30 cellular contexts compared by ENCODE assay signal in the genomic region with DNA sequence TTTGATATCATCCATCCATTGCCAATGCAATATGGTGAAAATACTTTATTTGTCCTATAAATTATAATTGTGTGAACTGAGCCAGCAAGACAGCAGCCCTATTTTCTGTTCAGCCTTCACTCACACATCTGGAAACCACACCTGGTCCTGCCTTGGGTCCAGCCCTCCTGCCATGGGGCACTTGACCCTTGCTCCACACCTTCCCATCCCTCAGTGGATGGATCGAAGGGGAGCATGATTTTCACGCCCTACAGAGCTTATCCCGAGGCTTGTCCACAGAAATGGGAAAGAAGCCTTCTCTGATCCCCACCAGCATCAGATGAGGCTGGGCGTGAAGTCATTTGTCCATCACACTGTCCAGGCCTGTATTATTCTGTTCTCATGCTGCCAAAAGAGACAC. TPM values are rescaled to one million over a fixed set of nuclear protein-coding genes. Genes with fewer than 3 reads are reported as not detected.
"Had no signal": no experiment of that assay in that cellular context is flagged by ENCODE, and none has a peak within 500 bp of the region (broad histone marks: within the 10 kb centered on the region; RNA-seq: fewer than 3 reads in every experiment).

No MANE protein-coding gene starts in this region.

- H3K36me3 ChIP-seq: stomach, suprapubic skin, thoracic aorta, thyroid gland, tibial artery, tibial nerve, transverse colon, upper lobe of left lung, upper lobe of right lung, uterus, vagina had no signal

- H3K4me1 Mint-ChIP-seq: stimulated activated effector memory CD8-positive, alpha-beta T cell treated with anti-CD3 and anti-CD28 coated beads, Interleukin-12 subunit alpha, Interleukin-12 subunit beta, amount 100 ng/mL, for 72 hours; stimulated activated memory B cell treated with anti-CD40 and anti-IgM and Interleukin-4, amounts not matched to agents 10 μg/mL and 1 μg/mL and 100 μg/mL, for 72 hours; stimulated activated naive B cell treated with anti-CD40 and anti-IgM and Interleukin-4, amounts not matched to agents 10 μg/mL and 1 μg/mL and 100 μg/mL, for 72 hours; stimulated activated naive CD8-positive, alpha-beta T cell treated with anti-CD3 and anti-CD28 coated beads, Interleukin-15, amount 100 ng/mL, for 72 hours had no signal

- H3K9me3 Mint-ChIP-seq: stimulated activated naive CD8-positive, alpha-beta T cell treated with anti-CD3 and anti-CD28 coated beads, Interleukin-15, amount 100 ng/mL, for 72 hours; stimulated activated naive CD8-positive, alpha-beta T cell treated with anti-CD3 and anti-CD28 coated beads, Interleukin-15, Interleukin-2, amounts not matched to agents 100 ng/mL and 50 ng/mL, for 24 hours; type B pancreatic cell had no signal

- DNase-seq: stimulated activated CD4-positive, alpha-beta T cell treated with anti-CD3 and anti-CD28 coated beads, Interleukin-2, amount 100 ng/mL, for 48 hours; stimulated activated CD4-positive, alpha-beta T cell treated with anti-CD3 and anti-CD28 coated beads, Interleukin-4, amount 100 ng/mL, for 1 hour; stimulated activated CD4-positive, alpha-beta T cell treated with anti-CD3 and anti-CD28 coated beads, Interleukin-4, amount 100 ng/mL, for 24 hours; stimulated activated CD4-positive, alpha-beta T cell treated with anti-CD3 and anti-CD28 coated beads, Interleukin-4, amount 100 ng/mL, for 4 hours; stimulated activated CD8-positive, alpha-beta memory T cell treated with anti-CD3 and anti-CD28 coated beads, Interleukin-4, amount 100 ng/mL, for 48 hours; stimulated activated naive B cell treated with anti-CD40 and anti-IgM and Interleukin-4, amounts not matched to agents 10 μg/mL and 1 μg/mL and 100 μg/mL, for 72 hours; stimulated activated naive CD4-positive, alpha-beta T cell; stimulated activated naive CD4-positive, alpha-beta T cell treated with Interleukin-2 at 50 U/mL for 16 hours; stimulated activated naive CD8-positive, alpha-beta T cell treated with anti-CD3 and anti-CD28 coated beads, Interleukin-15, amount 100 ng/mL, for 72 hours; stimulated activated naive CD8-positive, alpha-beta T cell treated with anti-CD3 and anti-CD28 coated beads, Interleukin-15, Interleukin-2, amounts not matched to agents 100 U/mL and 50 U/mL, for 24 hours; stomach; substantia nigra; testis; thyroid gland; tibial artery; transverse colon; trophoblast cell; upper lobe of left lung; upper lobe of right lung; uterus had no signal

- H3K27ac Mint-ChIP-seq: stimulated activated effector memory CD8-positive, alpha-beta T cell treated with anti-CD3 and anti-CD28 coated beads, Interleukin-12 subunit alpha, Interleukin-12 subunit beta, amount 100 ng/mL, for 72 hours; stimulated activated memory B cell treated with anti-CD40 and anti-IgM and Interleukin-4, amounts not matched to agents 10 μg/mL and 1 μg/mL and 100 μg/mL, for 72 hours; stimulated activated naive B cell treated with anti-CD40 and anti-IgM and Interleukin-4, amounts not matched to agents 10 μg/mL and 1 μg/mL and 100 μg/mL, for 72 hours; stimulated activated naive CD8-positive, alpha-beta T cell treated with anti-CD3 and anti-CD28 coated beads, Interleukin-15, amount 100 ng/mL, for 72 hours; stimulated activated naive CD8-positive, alpha-beta T cell treated with anti-CD3 and anti-CD28 coated beads, Interleukin-15, Interleukin-2, amounts not matched to agents 100 ng/mL and 50 ng/mL, for 24 hours; type B pancreatic cell had no signal

- H3K9me3 ChIP-seq: stomach, suprapubic skin, testis, thoracic aorta, thyroid gland, tibial artery, transverse colon, upper lobe of left lung, upper lobe of right lung, uterus, vagina had no signal

- ATAC-seq: stimulated activated effector memory CD8-positive, alpha-beta T cell treated with anti-CD3 and anti-CD28 coated beads, Interleukin-12 subunit alpha, Interleukin-12 subunit beta, amount 100 ng/mL, for 72 hours; stimulated activated memory B cell treated with anti-CD40 and anti-IgM and Interleukin-4, amounts not matched to agents 10 μg/mL and 1 μg/mL and 100 μg/mL, for 72 hours; stimulated activated naive B cell treated with anti-CD40 and anti-IgM and Interleukin-4, amounts not matched to agents 10 μg/mL and 1 μg/mL and 100 μg/mL, for 72 hours; stimulated activated naive CD8-positive, alpha-beta T cell treated with anti-CD3 and anti-CD28 coated beads, Interleukin-15, amount 100 ng/mL, for 72 hours; stimulated activated naive CD8-positive, alpha-beta T cell treated with anti-CD3 and anti-CD28 coated beads, Interleukin-15, Interleukin-2, amounts not matched to agents 100 U/mL and 50 U/mL, for 24 hours; upper lobe of right lung had no signal

- H3K27ac ChIP-seq: stomach, suprapubic skin, testis, thoracic aorta, thyroid gland, tibial artery, tibial nerve, transverse colon, upper lobe of left lung, upper lobe of right lung, uterus, vagina had no signal

- H3K27me3 Mint-ChIP-seq: stimulated activated memory B cell treated with anti-CD40 and anti-IgM and Interleukin-4, amounts not matched to agents 10 μg/mL and 1 μg/mL and 100 μg/mL, for 72 hours; stimulated activated naive CD8-positive, alpha-beta T cell treated with anti-CD3 and anti-CD28 coated beads, Interleukin-15, amount 100 ng/mL, for 72 hours; stimulated activated naive CD8-positive, alpha-beta T cell treated with anti-CD3 and anti-CD28 coated beads, Interleukin-15, Interleukin-2, amounts not matched to agents 100 ng/mL and 50 ng/mL, for 24 hours had no signal

- H3K27me3 ChIP-seq: suprapubic skin, testis, thyroid gland, tibial artery, tibial nerve, transverse colon, upper lobe of left lung, upper lobe of right lung, uterus, vagina had no signal

- H3K4me1 ChIP-seq: stomach, suprapubic skin, testis, thyroid gland, tibial artery, tibial nerve, transverse colon, upper lobe of left lung, upper lobe of right lung, uterus, vagina had no signal

- H3K36me3 Mint-ChIP-seq: stimulated activated effector memory CD8-positive, alpha-beta T cell treated with anti-CD3 and anti-CD28 coated beads, Interleukin-12 subunit alpha, Interleukin-12 subunit beta, amount 100 ng/mL, for 72 hours; stimulated activated memory B cell treated with anti-CD40 and anti-IgM and Interleukin-4, amounts not matched to agents 10 μg/mL and 1 μg/mL and 100 μg/mL, for 72 hours; stimulated activated naive B cell treated with anti-CD40 and anti-IgM and Interleukin-4, amounts not matched to agents 10 μg/mL and 1 μg/mL and 100 μg/mL, for 72 hours; type B pancreatic cell had no signal

- H3K4me3 ChIP-seq: stomach, suprapubic skin, testis, thoracic aorta, thyroid gland, tibial artery, tibial nerve, transverse colon, upper lobe of left lung, upper lobe of right lung, uterus, vagina had no signal

- H3K4me3 Mint-ChIP-seq: stimulated activated effector memory CD8-positive, alpha-beta T cell treated with anti-CD3 and anti-CD28 coated beads, Interleukin-12 subunit alpha, Interleukin-12 subunit beta, amount 100 ng/mL, for 72 hours; stimulated activated memory B cell treated with anti-CD40 and anti-IgM and Interleukin-4, amounts not matched to agents 10 μg/mL and 1 μg/mL and 100 μg/mL, for 72 hours; stimulated activated naive B cell treated with anti-CD40 and anti-IgM and Interleukin-4, amounts not matched to agents 10 μg/mL and 1 μg/mL and 100 μg/mL, for 72 hours; stimulated activated naive CD8-positive, alpha-beta T cell treated with anti-CD3 and anti-CD28 coated beads, Interleukin-15, amount 100 ng/mL, for 72 hours; stimulated activated naive CD8-positive, alpha-beta T cell treated with anti-CD3 and anti-CD28 coated beads, Interleukin-15, Interleukin-2, amounts not matched to agents 100 ng/mL and 50 ng/mL, for 24 hours; type B pancreatic cell had no signal

RNA-seq across cellular contexts. Expression of a gene that starts 10.1 kb away (rescaled TPM):
- total RNA-seq: subcutaneous adipose tissue, thoracic aorta, thyroid gland, ureter, vagina had no signal
